ENCODE assay signal across 12 cellular contexts in the genomic region with DNA sequence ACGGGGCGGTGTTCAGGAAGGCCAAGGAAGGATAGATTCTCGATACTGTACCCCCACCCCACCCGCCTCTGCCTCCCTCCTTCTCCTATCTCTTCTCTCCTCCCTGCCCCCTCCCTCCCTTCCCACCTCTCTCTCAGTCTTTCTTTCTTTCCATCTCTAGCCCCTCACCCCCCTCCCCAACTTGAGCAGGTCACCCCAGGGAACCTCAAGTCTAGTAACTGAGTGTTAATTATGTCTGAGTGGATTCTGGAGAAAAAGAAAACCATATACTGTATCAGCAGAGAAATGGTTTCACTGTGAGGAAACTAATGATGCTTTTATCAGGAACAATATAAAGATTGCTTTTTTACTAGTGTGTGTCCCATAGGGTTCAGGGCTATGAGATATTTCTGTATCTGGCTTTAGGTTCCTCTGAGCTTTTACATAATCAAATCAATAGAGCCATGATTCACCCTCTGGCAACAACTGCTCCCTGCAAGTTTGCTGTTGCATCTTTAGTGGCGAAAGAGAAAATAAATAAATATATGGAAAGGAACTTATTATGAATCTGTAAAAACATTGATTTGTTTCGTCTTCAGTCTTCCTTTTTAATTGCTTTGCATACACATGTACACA.
A peak's percentile ranks its signal among the peaks of the same experiment; 100 is the strongest.
DNase-seq lines count a peak whose midpoint lies in the region; ATAC-seq and TF ChIP-seq lines count a peak whose summit lies in the region.
"Had no signal": no experiment of that assay in that cellular context is flagged by ENCODE, and none has a peak within 500 bp of the region (broad histone marks: within the 10 kb centered on the region; RNA-seq: fewer than 3 reads in every experiment).

No MANE protein-coding gene starts in this region.

- intact Hi-C loops in MCF 10A (cut with micrococcal nuclease) (loop anchor here (1.0 to 10.0 kb wide), 6 partner anchors 282 to 1271 kb away; no protein-coding TSS in a partner anchor), breast epithelium (cut with DNase I; ENCODE audit: low total_unique reads) (no loop called here), uterus (cut with DNase I; ENCODE audit: low total_unique reads) (no loop called here)

- H3K9me3 Mint-ChIP-seq in MCF 10A (ENCODE audit: unreplicated experiment) = peaks cover 12% of the 10 kb centered on the region
- no peaks in the 10 kb centered on the region for H3K9me3 Mint-ChIP-seq in natural killer cell treated with Interleukin-12 subunit alpha and Interleukin-12 subunit beta and Interleukin-15 and Interleukin-18, amount 100 ng/mL, for 72 hours

- H3K4me1 ChIP-seq in breast epithelium (peaks cover 0 to 3% of the 10 kb centered on the region in 2 donors), foreskin keratinocyte (peaks cover 5% of the 10 kb centered on the region), uterus (peaks cover 0 to 4% of the 10 kb centered on the region in 2 donors)
- H3K4me1 ChIP-seq: colonic mucosa had no signal

- no peak for TF ChIP-seq POLR2A in breast epithelium (IDR thresholded peaks at IDR 0.05)
- no peak for TF ChIP-seq POLR2A in uterus (IDR thresholded peaks at IDR 0.05)

- H3K27ac ChIP-seq in breast epithelium (no peak overlapping the region), VCaP (peak overlapping the region; percentile 42; the same call in 1 of the 2 replicates), foreskin keratinocyte (no peak overlapping the region), uterus (peak overlapping the region; percentile 46 to 68)
- H3K27ac ChIP-seq: colonic mucosa, upper lobe of left lung had no signal

- H3K4me3 Mint-ChIP-seq in MCF 10A (ENCODE audit: unreplicated experiment) = peak overlapping the region; percentile 53
- no peak overlapping the region for H3K4me3 Mint-ChIP-seq in natural killer cell treated with Interleukin-12 subunit alpha and Interleukin-12 subunit beta and Interleukin-15 and Interleukin-18, amount 100 ng/mL, for 72 hours

- H3K36me3 ChIP-seq in breast epithelium = no peaks in the 10 kb centered on the region
- H3K36me3 ChIP-seq in uterus = no peaks in the 10 kb centered on the region
- H3K36me3 ChIP-seq: colonic mucosa, upper lobe of left lung had no signal

- peaks cover 13% of the 10 kb centered on the region for H3K4me1 Mint-ChIP-seq in MCF 10A (ENCODE audit: insufficient read depth, unreplicated experiment)
- H3K4me1 Mint-ChIP-seq in natural killer cell treated with Interleukin-12 subunit alpha and Interleukin-12 subunit beta and Interleukin-15 and Interleukin-18, amount 100 ng/mL, for 72 hours (ENCODE audit: low read depth in 2 of 2) = peaks cover 0 to 3% of the 10 kb centered on the region in 2 donors

- H3K36me3 Mint-ChIP-seq in MCF 10A (ENCODE audit: insufficient read depth, unreplicated experiment) = peaks cover 5% of the 10 kb centered on the region
- no peaks in the 10 kb centered on the region for H3K36me3 Mint-ChIP-seq in natural killer cell treated with Interleukin-12 subunit alpha and Interleukin-12 subunit beta and Interleukin-15 and Interleukin-18, amount 100 ng/mL, for 72 hours

- peak; percentile 13 for ATAC-seq in foreskin keratinocyte
- no peak for ATAC-seq in GM18858 (IDR thresholded peaks at IDR 0.05; ENCODE audit: unreplicated experiment)
- no peak for ATAC-seq in natural killer cell treated with Interleukin-12 subunit alpha and Interleukin-12 subunit beta and Interleukin-15 and Interleukin-18, amount 100 ng/mL, for 72 hours

- DNase-seq in MCF 10A (ENCODE audit: unreplicated experiment) (peak; percentile 10), breast epithelium (ENCODE audit: low spot score in 2 of 2) (no peak), foreskin keratinocyte (no peak), uterus (no peak), cerebellar nuclear complex (lab: John Stamatoyannopoulos, UW) (no peak)
- DNase-seq in natural killer cell treated with Interleukin-12 subunit alpha and Interleukin-12 subunit beta and Interleukin-15 and Interleukin-18, amount 100 ng/mL, for 72 hours (ENCODE audit: low spot score) = no peak
- DNase-seq: activated CD4-positive, alpha-beta T cell treated with anti-CD3 and anti-CD28 coated beads, Interleukin-2, amount 50 U/mL, for 4 hours had no signal

- CTCF ChIA-PET in MCF 10A (lab: Yijun Ruan, JAX) = interaction anchor here (0.5 to 2.0 kb wide), 6 partner anchors 9 to 1271 kb away, joined by 3 to 4 read pairs (median 3); no protein-coding TSS in a partner anchor

- H3K27ac Mint-ChIP-seq in MCF 10A (ENCODE audit: low read depth, unreplicated experiment) = no peak overlapping the region
- H3K27ac Mint-ChIP-seq in natural killer cell treated with Interleukin-12 subunit alpha and Interleukin-12 subunit beta and Interleukin-15 and Interleukin-18, amount 100 ng/mL, for 72 hours = no peak overlapping the region

- no peaks in the 10 kb centered on the region for H3K27me3 Mint-ChIP-seq in MCF 10A (ENCODE audit: insufficient read depth, unreplicated experiment)
- peaks cover 0 to 19% of the 10 kb centered on the region in 2 donors for H3K27me3 Mint-ChIP-seq in natural killer cell treated with Interleukin-12 subunit alpha and Interleukin-12 subunit beta and Interleukin-15 and Interleukin-18, amount 100 ng/mL, for 72 hours
- H3K27me3 Mint-ChIP-seq: naive thymus-derived CD8-positive, alpha-beta T cell had no signal

- H3K27me3 ChIP-seq in breast epithelium = no peaks in the 10 kb centered on the region
- no peaks in the 10 kb centered on the region for H3K27me3 ChIP-seq in foreskin keratinocyte
- H3K27me3 ChIP-seq in uterus = no peaks in the 10 kb centered on the region
- H3K27me3 ChIP-seq: colonic mucosa, upper lobe of left lung had no signal

- H3K4me3 ChIP-seq in breast epithelium = peak overlapping the region in 1 of 3 donors; percentile 19
- no peak overlapping the region for H3K4me3 ChIP-seq in uterus
- H3K4me3 ChIP-seq: colonic mucosa, upper lobe of left lung had no signal

- TF ChIP-seq CTCF in MCF 10A (IDR thresholded peaks at IDR 0.05; ENCODE audit: unreplicated experiment) = no peak
- no peak for TF ChIP-seq CTCF in breast epithelium (IDR thresholded peaks at IDR 0.05)
- TF ChIP-seq CTCF in VCaP (conservative IDR thresholded peaks at IDR 0.05) = peak; percentile 16
- TF ChIP-seq CTCF in foreskin keratinocyte (conservative IDR thresholded peaks at IDR 0.05) = no peak
- no peak for TF ChIP-seq CTCF in uterus (IDR thresholded peaks at IDR 0.05)

- POLR2A ChIA-PET in MCF 10A (lab: Yijun Ruan, JAX) = no interaction called here

- no TSS peak for BruUV-seq in MCF 10A (replicated peaks; lab: Mats Ljungman, UMichigan)

- peaks cover 3 to 11% of the 10 kb centered on the region in 2 donors for H3K9me3 ChIP-seq in breast epithelium
- H3K9me3 ChIP-seq in uterus = no peaks in the 10 kb centered on the region
- H3K9me3 ChIP-seq: colonic mucosa had no signal

Comparison
In these comparisons a context has a peak if more than half of its experiments do, and no peak if none do; other contexts are left out.
1. H3K27ac ChIP-seq: peak in VCaP (single experiment) and uterus (2 of 2); none in breast epithelium (0 of 2) and foreskin keratinocyte (single experiment).